13 cellular contexts compared by ENCODE assay signal in the genomic region with DNA sequence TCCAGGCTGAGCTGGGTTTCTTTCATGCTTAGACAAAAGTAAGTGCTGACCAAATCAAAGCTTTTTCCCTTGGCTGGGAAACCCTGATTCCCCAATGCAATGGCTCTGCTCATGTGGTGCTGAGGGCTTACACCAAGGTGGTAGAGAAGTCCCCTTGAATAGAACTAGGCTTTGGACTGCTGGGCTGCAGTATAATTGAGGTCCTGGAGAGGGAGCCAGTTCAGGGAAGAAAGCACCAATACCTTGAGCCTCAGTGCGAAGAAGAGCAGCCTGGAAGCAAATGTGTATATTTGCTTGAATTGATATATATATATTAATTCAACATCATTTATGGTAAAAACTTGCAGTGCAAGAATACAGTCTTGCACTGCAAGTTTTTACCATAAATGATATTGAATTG.
DNase-seq lines count a peak whose midpoint lies in the region; ATAC-seq and TF ChIP-seq lines count a peak whose summit lies in the region.
"Had no signal": no experiment of that assay in that cellular context is flagged by ENCODE, and none has a peak within 500 bp of the region (broad histone marks: within the 10 kb centered on the region; RNA-seq: fewer than 3 reads in every experiment).

No MANE protein-coding gene starts in this region.

- H3K4me1 ChIP-seq in esophagus squamous epithelium, result no peaks in the 10 kb centered on the region

- DNase-seq in AG10803 (ENCODE audit: low read depth), result no peak
- peak; percentile 67 for DNase-seq in H7
- peak; percentile 11 for DNase-seq in SKM-1 (lab: John Stamatoyannopoulos, UW; ENCODE audit: unreplicated experiment)
- DNase-seq in iris pigment epithelial cell (ENCODE audit: low read depth), result peak; percentile 26
- no peak for DNase-seq in stimulated activated naive CD8-positive, alpha-beta T cell treated with anti-CD3 and anti-CD28 coated beads, Interleukin-15, Interleukin-2, amounts not matched to agents 100 U/mL and 50 U/mL, for 24 hours
- DNase-seq in esophagus squamous epithelium (lab: John Stamatoyannopoulos, UW), result no peak
- no peak for DNase-seq in DMS153 treated with DMSO at 0.1 percent for 48 hours (lab: John Stamatoyannopoulos, UW; ENCODE audit: unreplicated experiment)
- no peak for DNase-seq in substantia nigra (lab: John Stamatoyannopoulos, UW)
- DNase-seq: EL, mesenchymal stem cell, NCI-H2171 treated with DMSO at 0.1 percent for 48 hours had no signal

- H3K27me3 ChIP-seq in H7 (ENCODE audit: control insufficient read depth, insufficient read depth, low read length) (no peaks in the 10 kb centered on the region), esophagus squamous epithelium (no peaks in the 10 kb centered on the region)

- H3K9me3 ChIP-seq in esophagus squamous epithelium, result peaks cover 0 to 9% (median 6%) of the 10 kb centered on the region in 3 donors

- intact Hi-C loops in esophagus squamous epithelium (cut with DNase I), result no loop called here

- no peak for TF ChIP-seq POLR2A in esophagus squamous epithelium (IDR thresholded peaks at IDR 0.05)

- H3K27ac ChIP-seq in esophagus squamous epithelium (no peak overlapping the region), substantia nigra (ENCODE audit: low read depth, low read length, poor library complexity, severe bottlenecking) (no peak overlapping the region)
- H3K27ac ChIP-seq: epithelial cell of prostate, skin epidermis had no signal

- no peak for ATAC-seq in stimulated activated naive CD8-positive, alpha-beta T cell treated with anti-CD3 and anti-CD28 coated beads, Interleukin-15, Interleukin-2, amounts not matched to agents 100 U/mL and 50 U/mL, for 24 hours

- H3K36me3 ChIP-seq in H7 (replicated peaks; ENCODE audit: control insufficient read depth, insufficient read depth, low read length) (no peaks in the 10 kb centered on the region), esophagus squamous epithelium (no peaks in the 10 kb centered on the region)

- 85 to 92% methylated on average over 1 of the region's 1 CpG for WGBS in esophagus squamous epithelium, 2 donors

- peak; percentile 14; the same call in 1 of the 2 replicates for TF ChIP-seq CTCF in AG10803 (conservative IDR thresholded peaks at IDR 0.05; ENCODE audit: low read length)
- peak in 1 of 6 experiments; percentile 29 for TF ChIP-seq CTCF in esophagus squamous epithelium (IDR thresholded peaks at IDR 0.05)

- H3K4me3 ChIP-seq in AG10803 (ENCODE audit: low read length) (no peak overlapping the region), H7 (ENCODE audit: insufficient read depth, low read depth, low read length) (no peak overlapping the region), esophagus squamous epithelium (no peak overlapping the region)
- H3K4me3 ChIP-seq: skin epidermis had no signal

Comparison
In these comparisons a context has a peak if more than half of its experiments do, and no peak if none do; other contexts are left out.
1. DNase-seq: peak in H7 (single experiment), SKM-1 (single experiment) and iris pigment epithelial cell (single experiment); none in AG10803 (single experiment), stimulated activated naive CD8-positive, alpha-beta T cell treated with anti-CD3 and anti-CD28 coated beads, Interleukin-15, Interleukin-2, amounts not matched to agents 100 U/mL and 50 U/mL, for 24 hours (single experiment), esophagus squamous epithelium (single experiment), DMS153 treated with DMSO at 0.1 percent for 48 hours (single experiment) and substantia nigra (0 of 49).